9 cellular contexts compared by ENCODE assay signal in the genomic region with DNA sequence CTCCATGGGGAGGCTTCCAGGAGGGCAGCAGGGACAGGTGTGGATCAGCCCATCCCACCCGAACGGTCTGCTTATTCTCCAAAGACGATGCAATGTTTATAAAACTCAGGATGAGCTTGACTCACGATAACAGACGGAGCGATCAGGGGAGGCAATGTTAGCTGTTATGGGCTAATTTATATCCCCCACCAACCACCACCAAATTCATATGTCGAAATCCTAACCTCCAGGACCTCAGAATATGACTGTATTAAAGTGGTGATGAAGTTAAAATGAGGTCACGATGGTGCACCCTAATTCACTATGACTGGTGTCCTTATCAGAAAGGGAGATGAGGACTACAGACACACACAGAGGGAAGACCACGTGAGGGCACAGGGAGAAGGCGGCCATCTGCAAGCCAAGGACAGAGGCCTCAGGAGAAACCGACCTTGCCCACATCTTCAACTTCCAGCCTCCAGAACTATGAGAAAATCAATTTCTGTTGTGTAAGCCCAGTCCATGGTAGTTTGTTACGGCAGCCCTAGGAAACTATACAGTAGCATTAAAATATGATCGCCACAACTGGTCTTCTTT. TPM values are rescaled to one million over a fixed set of nuclear protein-coding genes. Genes with fewer than 3 reads are reported as not detected.
DNase-seq lines count a peak whose midpoint lies in the region; ATAC-seq and TF ChIP-seq lines count a peak whose summit lies in the region.
"Had no signal": no experiment of that assay in that cellular context is flagged by ENCODE, and none has a peak within 500 bp of the region (broad histone marks: within the 10 kb centered on the region; RNA-seq: fewer than 3 reads in every experiment).

No MANE protein-coding gene starts in this region.

- in situ Hi-C loops in mammary epithelial cell (cut with MboI; ENCODE audit: low sequenced_read_pairs in 2 of 2) = loop anchor here (5.0 to 25.0 kb wide), 2 partner anchors 36 to 241 kb away; partner anchors contain the start of gene HIVEP1 (in 1 of the 2)

- no peaks in the 10 kb centered on the region for H3K9me3 Mint-ChIP-seq in mesothelial cell of epicardium

- H3K27ac ChIP-seq in heart left ventricle = peak overlapping the region; percentile 29 to 87 (median 74)
- H3K27ac ChIP-seq in mammary epithelial cell (ENCODE audit: insufficient read depth, low read depth, low read length) = peak overlapping the region; percentile 99
- H3K27ac ChIP-seq in urinary bladder (ENCODE audit: low read depth) = peak overlapping the region; percentile 68

- H3K27me3 ChIP-seq in heart left ventricle = no peaks in the 10 kb centered on the region
- H3K27me3 ChIP-seq in mammary epithelial cell (ENCODE audit: insufficient read depth, low read length) = no peaks in the 10 kb centered on the region

- H3K4me1 ChIP-seq in heart left ventricle (peaks cover 0 to 23% (median 11%) of the 10 kb centered on the region in 12 donors), mammary epithelial cell (ENCODE audit: insufficient read depth, low read length) (peaks cover 68% of the 10 kb centered on the region), urinary bladder (ENCODE audit: insufficient read depth) (peaks cover 3% of the 10 kb centered on the region), mucosa of descending colon (ENCODE audit: low read depth) (peaks cover 18% of the 10 kb centered on the region)

- no peak overlapping the region for H3K4me3 Mint-ChIP-seq in mesothelial cell of epicardium
- H3K4me3 Mint-ChIP-seq: activated CD8-positive, alpha-beta T cell treated with anti-CD3 and anti-CD28 coated beads, Interleukin-2, amount 10 ng/mL, durations not matched to agents 7 days and 5 days had no signal

- dilution Hi-C loops in mammary epithelial cell (cut with HindIII; ENCODE audit: low sequenced_read_pairs) = loop anchor here (5.0 kb wide), 1 partner anchor 106 kb away; no protein-coding TSS in a partner anchor

- H3K9me3 ChIP-seq in heart left ventricle (no peaks in the 10 kb centered on the region), mammary epithelial cell (replicated peaks; ENCODE audit: insufficient read depth, low read length) (no peaks in the 10 kb centered on the region), mucosa of descending colon (no peaks in the 10 kb centered on the region)

- H3K4me1 Mint-ChIP-seq in mesothelial cell of epicardium = peaks cover 32% of the 10 kb centered on the region

- H3K9ac ChIP-seq in mammary epithelial cell (ENCODE audit: insufficient read depth, low read length) = peak overlapping the region; percentile 94

- H3K27me3 Mint-ChIP-seq in mesothelial cell of epicardium (ENCODE audit: low read depth) = no peaks in the 10 kb centered on the region

- no peak for ATAC-seq in heart left ventricle
- ATAC-seq in Right ventricle myocardium superior (ENCODE audit: poor library complexity) = no peak
- no peak for ATAC-seq in mucosa of descending colon
- ATAC-seq: activated CD8-positive, alpha-beta T cell treated with anti-CD3 and anti-CD28 coated beads, Interleukin-2, amount 10 ng/mL, durations not matched to agents 7 days and 5 days had no signal

- no peaks in the 10 kb centered on the region for H3K36me3 Mint-ChIP-seq in mesothelial cell of epicardium

- peak overlapping the region; percentile 54 for H3K27ac Mint-ChIP-seq in mesothelial cell of epicardium
- H3K27ac Mint-ChIP-seq: activated CD8-positive, alpha-beta T cell treated with anti-CD3 and anti-CD28 coated beads, Interleukin-2, amount 10 ng/mL, durations not matched to agents 7 days and 5 days had no signal

- H3K36me3 ChIP-seq in heart left ventricle (no peaks in the 10 kb centered on the region), mammary epithelial cell (ENCODE audit: insufficient read depth, low read length) (no peaks in the 10 kb centered on the region), urinary bladder (ENCODE audit: insufficient read depth) (no peaks in the 10 kb centered on the region), mucosa of descending colon (ENCODE audit: low read depth) (no peaks in the 10 kb centered on the region)

- H3K4me2 ChIP-seq in mammary epithelial cell (ENCODE audit: insufficient read depth, low read depth, low read length) = peak overlapping the region; percentile 62

- H4K20me1 ChIP-seq in mammary epithelial cell (ENCODE audit: insufficient read depth, low read length) = no peaks in the 10 kb centered on the region

- 90 to 94% (median 94%) methylated on average over 13 of the region's 13 CpGs for WGBS in heart left ventricle, 4 donors
- 63% methylated on average over 13 of the region's 13 CpGs for WGBS in mammary epithelial cell (ENCODE audit: low coverage, missing lambda C conversion rate)
- WGBS in urinary bladder = 90% methylated on average over 13 of the region's 13 CpGs

- TF ChIP-seq CTCF in heart left ventricle (IDR thresholded peaks at IDR 0.05) (no peak), mammary epithelial cell (conservative IDR thresholded peaks at IDR 0.05 in 1 of 2, IDR thresholded peaks at IDR 0.05 in 1 of 2; ENCODE audit: extremely low read depth in 1 of 2, insufficient read depth in 1 of 2, low read depth in 1 of 2, low read length in 2 of 2) (no peak), mesothelial cell of epicardium (IDR thresholded peaks at IDR 0.05; ENCODE audit: unreplicated experiment) (no peak), mucosa of descending colon (IDR thresholded peaks at IDR 0.05) (no peak)

- H3K4me3 ChIP-seq in heart left ventricle = no peak overlapping the region
- no peak overlapping the region for H3K4me3 ChIP-seq in mammary epithelial cell (replicated peaks in 1 of 3; ENCODE audit: insufficient read depth in 1 of 3, low read depth in 2 of 3, low read length in 3 of 3)
- no peak overlapping the region for H3K4me3 ChIP-seq in urinary bladder (ENCODE audit: low read depth, low read length)
- H3K4me3 ChIP-seq in mucosa of descending colon = no peak overlapping the region

- no peak for TF ChIP-seq POLR2A in heart left ventricle (IDR thresholded peaks at IDR 0.05)

- intact Hi-C loops in heart left ventricle (cut with DNase I) = no loop called here
- intact Hi-C loops in Right ventricle myocardium superior (cut with DNase I) = no loop called here
- intact Hi-C loops in mammary epithelial cell (cut with micrococcal nuclease) = loop anchor here (1.0 to 10.0 kb wide), 4 partner anchors 61 to 463 kb away; no protein-coding TSS in a partner anchor
- intact Hi-C loops in mucosa of descending colon (cut with DNase I, micrococcal nuclease) = no loop called here

- no peaks in the 10 kb centered on the region for H3K79me2 ChIP-seq in mammary epithelial cell (ENCODE audit: insufficient read depth, low read length)

- CTCF ChIA-PET in mammary epithelial cell (lab: Charles Lee; ENCODE audit: low non-redundant PET) = interaction anchor here (0.9 kb wide), 1 partner anchor 35 kb away, joined by 4 read pairs; no protein-coding TSS in a partner anchor

- DNase-seq in heart left ventricle (no peak), Right ventricle myocardium superior (no peak), mammary epithelial cell (peak; percentile 77), mesothelial cell of epicardium (ENCODE audit: low spot score in 2 of 2, unreplicated experiment in 2 of 2) (no peak), SW480 (ENCODE audit: low spot score) (no peak), NCI-H2107 (lab: John Stamatoyannopoulos, UW) (no peak), mucosa of descending colon (no peak)
- DNase-seq: activated CD8-positive, alpha-beta T cell treated with anti-CD3 and anti-CD28 coated beads, Interleukin-2, amount 10 ng/mL, durations not matched to agents 7 days and 5 days had no signal

- H2AFZ ChIP-seq in mammary epithelial cell (ENCODE audit: low read depth, low read length) = no peak overlapping the region

- TSS peak; percentile 60 for BruUV-seq in mammary epithelial cell (replicated peaks; lab: Mats Ljungman, UMichigan)

RNA-seq across cellular contexts. Expression of gene ADTRP, which starts 7.0 kb away (rescaled TPM):
- under 1 TPM in 3 of 9 donors, not detected in 6; 0.43 to 0.85 (median 0.48) TPM for total RNA-seq in heart left ventricle
- polyA plus RNA-seq in heart left ventricle = under 1 TPM in 1 of 2 donors, not detected in 1; 0.26 TPM
- not detected for total RNA-seq in Right ventricle myocardium superior
- 10 to 100 TPM; 46.6 to 74.0 TPM for total RNA-seq in mammary epithelial cell
- polyA plus RNA-seq in mammary epithelial cell = 53.6 TPM
- polyA minus RNA-seq in mammary epithelial cell = 54.0 TPM
- 3.4 to 4.0 TPM (median 3.8 TPM) in 3 replicates for total RNA-seq in mesothelial cell of epicardium
- total RNA-seq in urinary bladder = 7.4 TPM
- 0.68 TPM for polyA plus RNA-seq in urinary bladder
- 100 to 1,000 TPM in 1 of 3 donors, 10 to 100 TPM in 2; 68.5 to 239 (median 91.9) TPM for total RNA-seq in mucosa of descending colon
